In the genomic region with DNA sequence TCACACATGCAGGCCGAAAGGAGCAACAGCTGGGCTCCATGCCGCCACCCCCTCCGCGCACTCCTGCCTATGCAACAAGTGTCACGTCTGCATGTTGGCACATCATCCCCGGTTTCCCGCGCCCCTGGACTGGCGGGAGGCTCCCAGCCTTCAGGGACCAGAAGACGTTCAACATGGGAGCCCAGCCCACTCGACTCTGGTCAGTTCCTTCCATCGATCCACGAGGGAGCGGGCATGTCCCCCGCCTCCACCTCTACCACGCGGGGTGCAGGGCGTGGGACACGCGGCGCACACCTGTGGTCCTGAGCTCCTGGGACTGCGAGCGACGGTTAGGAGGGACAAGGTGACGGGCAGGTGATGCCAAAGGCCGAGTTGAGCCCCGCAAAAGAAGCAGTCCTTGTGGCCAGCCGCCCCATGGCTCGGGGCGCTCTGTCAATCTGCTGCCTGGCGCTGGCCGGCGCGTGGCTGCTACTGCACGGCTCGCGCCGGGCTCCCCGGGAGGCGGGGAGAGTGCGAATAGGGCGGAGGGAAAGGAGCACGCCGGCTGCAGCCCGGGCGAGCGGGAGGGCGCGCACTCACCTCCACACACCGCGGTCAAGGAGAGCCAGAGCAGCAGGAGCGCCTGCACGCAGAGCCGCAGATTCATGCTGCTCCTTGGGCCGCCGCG, we compare ENCODE assay signal across 8 cellular contexts. TPM values are rescaled to one million over a fixed set of nuclear protein-coding genes. Genes with fewer than 3 reads are reported as not detected.
DNase-seq lines count a peak whose midpoint lies in the region; ATAC-seq and TF ChIP-seq lines count a peak whose summit lies in the region.

No MANE protein-coding gene starts in this region.

- peaks cover 0 to 5% of the 10 kb centered on the region in 2 donors for H3K4me1 Mint-ChIP-seq in immature natural killer cell
- no peaks in the 10 kb centered on the region for H3K4me1 Mint-ChIP-seq in stimulated activated effector memory CD8-positive, alpha-beta T cell treated with anti-CD3 and anti-CD28 coated beads, Interleukin-12 subunit alpha, Interleukin-12 subunit beta, amount 100 ng/mL, for 72 hours

- H3K9me2 ChIP-seq in Karpas-422 (replicated peaks; ENCODE audit: insufficient read depth, low read length): no peaks in the 10 kb centered on the region

- H3K9me3 ChIP-seq in Karpas-422 (ENCODE audit: low read length) (no peaks in the 10 kb centered on the region), adipocyte (ENCODE audit: control insufficient read depth, low read length) (peaks cover 3% of the 10 kb centered on the region)

- H3K27ac ChIP-seq in Karpas-422 (ENCODE audit: low read length): no peak overlapping the region

- H3K4me1 ChIP-seq in Karpas-422 (ENCODE audit: low read length) (peaks cover 11% of the 10 kb centered on the region), adipocyte (ENCODE audit: control insufficient read depth, insufficient read depth, low read length) (peaks cover 12% of the 10 kb centered on the region)

- TF ChIP-seq CTCF in AG10803 (conservative IDR thresholded peaks at IDR 0.05; ENCODE audit: low read length): no peak

- H3K4me2 ChIP-seq in Karpas-422 (ENCODE audit: low read depth, low read length, poor library complexity, severe bottlenecking): peak overlapping the region; percentile 65

- no peaks in the 10 kb centered on the region for H3K36me3 ChIP-seq in Karpas-422 (ENCODE audit: insufficient read depth, low read length)
- no peaks in the 10 kb centered on the region for H3K36me3 ChIP-seq in adipocyte (ENCODE audit: control insufficient read depth, insufficient read depth, low read length, severe bottlenecking)

- no peak for DNase-seq in AG10803 (ENCODE audit: low read depth)
- DNase-seq in Karpas-422: no peak
- DNase-seq in adipocyte (ENCODE audit: low read depth): peak; percentile 43
- peak in 1 of 3 donors; percentile 3 for DNase-seq in immature natural killer cell
- no peak for DNase-seq in stimulated activated effector memory CD8-positive, alpha-beta T cell treated with anti-CD3 and anti-CD28 coated beads, Interleukin-12 subunit alpha, Interleukin-12 subunit beta, amount 100 ng/mL, for 72 hours (ENCODE audit: low spot score in 2 of 2)

- peak overlapping the region; percentile 34; the same call in 1 of the 2 replicates for H2AFZ ChIP-seq in Karpas-422 (ENCODE audit: low read length)

- peak overlapping the region in 4 of 5 donors; percentile 53 to 54 (median 53) for H3K4me3 Mint-ChIP-seq in immature natural killer cell
- H3K4me3 Mint-ChIP-seq in stimulated activated effector memory CD8-positive, alpha-beta T cell treated with anti-CD3 and anti-CD28 coated beads, Interleukin-12 subunit alpha, Interleukin-12 subunit beta, amount 100 ng/mL, for 72 hours: peak overlapping the region; percentile 63

- H3K9me3 Mint-ChIP-seq in immature natural killer cell: no peaks in the 10 kb centered on the region
- no peaks in the 10 kb centered on the region for H3K9me3 Mint-ChIP-seq in stimulated activated effector memory CD8-positive, alpha-beta T cell treated with anti-CD3 and anti-CD28 coated beads, Interleukin-12 subunit alpha, Interleukin-12 subunit beta, amount 100 ng/mL, for 72 hours

- H4K20me1 ChIP-seq in Karpas-422 (ENCODE audit: insufficient read depth, low read depth, low read length): no peaks in the 10 kb centered on the region

- H3K9ac ChIP-seq in Karpas-422 (ENCODE audit: low read length): peak overlapping the region; percentile 50
- peak overlapping the region; percentile 49 for H3K9ac ChIP-seq in adipocyte (ENCODE audit: low read length)

- H3K27me3 ChIP-seq in Karpas-422 (ENCODE audit: low read length): no peaks in the 10 kb centered on the region
- peaks cover 24% of the 10 kb centered on the region for H3K27me3 ChIP-seq in adipocyte (replicated peaks; ENCODE audit: control insufficient read depth, insufficient read depth, low read length)

- no peak overlapping the region for H3K27ac Mint-ChIP-seq in immature natural killer cell
- H3K27ac Mint-ChIP-seq in stimulated activated effector memory CD8-positive, alpha-beta T cell treated with anti-CD3 and anti-CD28 coated beads, Interleukin-12 subunit alpha, Interleukin-12 subunit beta, amount 100 ng/mL, for 72 hours: no peak overlapping the region

- ATAC-seq in GM19023 (IDR thresholded peaks at IDR 0.05; ENCODE audit: unreplicated experiment) (peak; percentile 57), HG03521 (IDR thresholded peaks at IDR 0.05; ENCODE audit: unreplicated experiment) (no peak), GM18502 (IDR thresholded peaks at IDR 0.05; ENCODE audit: poor library complexity, unreplicated experiment) (no peak)
- peak; percentile 76 for ATAC-seq in stimulated activated effector memory CD8-positive, alpha-beta T cell treated with anti-CD3 and anti-CD28 coated beads, Interleukin-12 subunit alpha, Interleukin-12 subunit beta, amount 100 ng/mL, for 72 hours

- H3K27me3 Mint-ChIP-seq in immature natural killer cell (ENCODE audit: low read depth in 3 of 3): peaks cover 5 to 14% (median 8%) of the 10 kb centered on the region in 3 donors

- no peaks in the 10 kb centered on the region for H3K79me2 ChIP-seq in Karpas-422 (ENCODE audit: low read length)

- no peaks in the 10 kb centered on the region for H3K36me3 Mint-ChIP-seq in immature natural killer cell
- no peaks in the 10 kb centered on the region for H3K36me3 Mint-ChIP-seq in stimulated activated effector memory CD8-positive, alpha-beta T cell treated with anti-CD3 and anti-CD28 coated beads, Interleukin-12 subunit alpha, Interleukin-12 subunit beta, amount 100 ng/mL, for 72 hours

- H3K4me3 ChIP-seq in AG10803 (ENCODE audit: low read length) (peak overlapping the region; percentile 49), Karpas-422 (ENCODE audit: low read length) (peak overlapping the region; percentile 64), adipocyte (ENCODE audit: low read length) (peak overlapping the region; percentile 77)

RNA-seq across cellular contexts. Expression of a gene that starts 0.6 kb away (rescaled TPM):
- not detected in 2 replicates for total RNA-seq in Karpas-422 (2014; rRNA removed; shearing (Covaris generic); ENCODE audit: low replicate concordance)
- polyA plus RNA-seq in immature natural killer cell: not detected

Comparison
In these comparisons a context has a peak if more than half of its experiments do, and no peak if none do; other contexts are left out.
1. ATAC-seq: peak in GM19023 (single experiment) and stimulated activated effector memory CD8-positive, alpha-beta T cell treated with anti-CD3 and anti-CD28 coated beads, Interleukin-12 subunit alpha, Interleukin-12 subunit beta, amount 100 ng/mL, for 72 hours (single experiment); none in HG03521 (single experiment) and GM18502 (single experiment).
2. Peak in every context shown above with its lines, with median percentiles within 50 percentile points of each other: H3K4me3 ChIP-seq.